ENCODE assay signal across 8 cellular contexts in genomic region chr10:124992462-124993344, GRCh38. TPM values are rescaled to one million over a fixed set of nuclear protein-coding genes. Genes with fewer than 3 reads are reported as not detected.
DNase-seq lines count a peak whose midpoint lies in the region; TF ChIP-seq lines count a peak whose summit lies in the region.

No MANE protein-coding gene starts in this region.

- H3K4me1 ChIP-seq in SK-N-SH (ENCODE audit: control insufficient read depth in 1 of 2, insufficient read depth in 2 of 2, low read depth in 1 of 2, low read length in 1 of 2) (no peaks in the 10 kb centered on the region; a peak in 1 of 4 replicates), esophagus muscularis mucosa (peaks cover 11 to 16% (median 14%) of the 10 kb centered on the region in 4 donors)
- H3K4me1 ChIP-seq in effector memory CD4-positive, alpha-beta T cell (ENCODE audit: control insufficient read depth, insufficient read depth, low read length, poor library complexity, severe bottlenecking): no peaks in the 10 kb centered on the region

- H3K9me2 ChIP-seq in SK-N-SH: no peaks in the 10 kb centered on the region

- no peak for DNase-seq in AG04449 (ENCODE audit: low read depth, low spot score)
- peak; percentile 31 for DNase-seq in GM04503 (ENCODE audit: low read depth)
- DNase-seq in HUDEP-2 (lab: John Stamatoyannopoulos, UW; ENCODE audit: unreplicated experiment in 76 of 76): peak in 43 of 76 experiments; percentile 8 to 63 (median 30)
- peak; percentile 59 for DNase-seq in SK-N-SH
- DNase-seq in esophagus muscularis mucosa (ENCODE audit: extremely low spot score): peak; percentile 94
- peak; percentile 74 for DNase-seq in mucosa of gallbladder (ENCODE audit: low spot score)
- no peak for DNase-seq in OCI-M2 (lab: John Stamatoyannopoulos, UW; ENCODE audit: unreplicated experiment)
- DNase-seq in effector memory CD4-positive, alpha-beta T cell: no peak

- peak; percentile 72 for TF ChIP-seq RAD21 in SK-N-SH (IDR thresholded peaks at IDR 0.05; ENCODE audit: low read length)

- peaks cover 30% of the 10 kb centered on the region for H3F3A ChIP-seq in SK-N-SH (replicated peaks; ENCODE audit: insufficient read depth)

- no peak overlapping the region for H3K4me2 ChIP-seq in SK-N-SH

- intact Hi-C loops in esophagus muscularis mucosa (cut with DNase I): loop anchor here (5.0 to 10.0 kb wide), 2 partner anchors 70 to 152 kb away; no protein-coding TSS in a partner anchor

- H3K79me2 ChIP-seq in SK-N-SH (ENCODE audit: insufficient read depth): peaks cover 12% of the 10 kb centered on the region; the same call in 1 of the 2 replicates

- H3K27me3 ChIP-seq in SK-N-SH (ENCODE audit: insufficient read depth) (no peaks in the 10 kb centered on the region), esophagus muscularis mucosa (no peaks in the 10 kb centered on the region)
- no peaks in the 10 kb centered on the region for H3K27me3 ChIP-seq in effector memory CD4-positive, alpha-beta T cell (replicated peaks; ENCODE audit: control insufficient read depth, insufficient read depth, low read length, poor library complexity, severe bottlenecking)

- no peak overlapping the region for H2AFZ ChIP-seq in SK-N-SH (ENCODE audit: low read depth)

- POLR2A ChIA-PET in AG04449 (lab: Yijun Ruan, JAX) (interaction anchor here (0.7 kb wide), 1 partner anchor 9 kb away, joined by 3 read pairs; no protein-coding TSS in a partner anchor), SK-N-SH (lab: Yijun Ruan, JAX) (interaction anchor here (0.6 to 1.4 kb wide), 5 partner anchors 15 to 76 kb away, joined by 3 to 4 read pairs (median 3); no protein-coding TSS in a partner anchor)

- no peak overlapping the region for H3K4me3 ChIP-seq in AG04449 (ENCODE audit: low read depth, low read length)
- H3K4me3 ChIP-seq in SK-N-SH (ENCODE audit: low read depth in 2 of 2, low read length in 1 of 2): no peak overlapping the region
- no peak overlapping the region for H3K4me3 ChIP-seq in esophagus muscularis mucosa
- H3K4me3 ChIP-seq in effector memory CD4-positive, alpha-beta T cell (ENCODE audit: insufficient read depth, low read depth, low read length, poor library complexity, severe bottlenecking): no peak overlapping the region

- WGBS in SK-N-SH (ENCODE audit: low lambda C conversion rate): 73% methylated on average over 17 of the region's 20 CpGs
- 54% methylated on average over 19 of the region's 20 CpGs for WGBS in esophagus muscularis mucosa

- peaks cover 55 to 84% of the 10 kb centered on the region in 2 experiments for H3K36me3 ChIP-seq in SK-N-SH (replicated peaks in 1 of 2; ENCODE audit: control insufficient read depth in 1 of 2, insufficient read depth in 2 of 2, low read length in 1 of 2)
- peaks cover 63 to 96% (median 88%) of the 10 kb centered on the region in 4 donors for H3K36me3 ChIP-seq in esophagus muscularis mucosa
- no peaks in the 10 kb centered on the region for H3K36me3 ChIP-seq in effector memory CD4-positive, alpha-beta T cell (ENCODE audit: control insufficient read depth, insufficient read depth, low read length)

- no peak for TF ChIP-seq EP300 in SK-N-SH (IDR thresholded peaks at IDR 0.05; ENCODE audit: borderline replicate concordance in 1 of 2, low read depth in 1 of 2, low read length in 1 of 2)
- no peak for TF ChIP-seq EP300 in esophagus muscularis mucosa (IDR thresholded peaks at IDR 0.05)

- TF ChIP-seq CTCF in AG04449 (IDR thresholded peaks at IDR 0.05; ENCODE audit: insufficient read depth, low read length, missing control alignments): peak; percentile 47
- peak; percentile 75 for TF ChIP-seq CTCF in SK-N-SH (IDR thresholded peaks at IDR 0.05)
- TF ChIP-seq CTCF in esophagus muscularis mucosa (IDR thresholded peaks at IDR 0.05): peak; percentile 80 to 85 (median 84)

- H4K20me1 ChIP-seq in SK-N-SH (ENCODE audit: insufficient read depth): peaks cover 8% of the 10 kb centered on the region; the same call in 1 of the 2 replicates

- no peak for TF ChIP-seq POLR2A in esophagus muscularis mucosa (IDR thresholded peaks at IDR 0.05; ENCODE audit: low read depth)

- H3K27ac ChIP-seq in SK-N-SH (ENCODE audit: low read depth in 2 of 2, low read length in 1 of 2) (peak overlapping the region; percentile 2 to 14; a peak in 2 of 4 replicates), esophagus muscularis mucosa (replicated peaks in 1 of 4) (peak overlapping the region in 2 of 4 donors; percentile 35 to 37)
- no peak overlapping the region for H3K27ac ChIP-seq in effector memory CD4-positive, alpha-beta T cell (ENCODE audit: insufficient read depth, low read length, poor library complexity, severe bottlenecking)

- CTCF ChIA-PET in AG04449 (lab: Yijun Ruan, JAX): interaction anchor here (0.7 to 3.6 kb wide), 43 partner anchors 9 to 729 kb away, joined by 3 to 39 read pairs (median 4); no protein-coding TSS in a partner anchor
- CTCF ChIA-PET in SK-N-SH (lab: Yijun Ruan, JAX): interaction anchor here (0.6 to 7.4 kb wide), 44 partner anchors 9 to 708 kb away, joined by 3 to 88 read pairs (median 4); no protein-coding TSS in a partner anchor

- no peak overlapping the region for H3K9ac ChIP-seq in SK-N-SH

- no peaks in the 10 kb centered on the region for H3K9me3 ChIP-seq in SK-N-SH
- no peaks in the 10 kb centered on the region for H3K9me3 ChIP-seq in esophagus muscularis mucosa
- H3K9me3 ChIP-seq in effector memory CD4-positive, alpha-beta T cell (ENCODE audit: control insufficient read depth, low read length): no peaks in the 10 kb centered on the region

TF ChIP-seq in SK-N-SH, 30 proteins besides CTCF, POLR2A, EP300 and RAD21:
- peak; percentile 52 for TF ChIP-seq SMC3 (IDR thresholded peaks at IDR 0.05; ENCODE audit: low read depth, low read length)
- no peak for TF ChIP-seq ELF1 (IDR thresholded peaks at IDR 0.05)

RNA-seq across cellular contexts. Expression of gene ZRANB1, which starts 50.8 kb away (rescaled TPM):
- polyA plus RNA-seq in SK-N-SH (2012; rRNA removed): 6.2 and 8.1 TPM in 2 replicates
- 8.8 and 9.4 TPM in 2 replicates for polyA plus RNA-seq in SK-N-SH (2012; cell fraction: cytosol; rRNA removed)
- polyA plus RNA-seq in SK-N-SH (2012; cell fraction: nucleus; rRNA removed): 4.9 and 8.8 TPM in 2 replicates
- total RNA-seq in esophagus muscularis mucosa (10 to 100 TPM; 30.7 to 42.9 (median 34.8) TPM), mucosa of gallbladder (17.7 TPM)

Comparison
In these comparisons a context has a peak if more than half of its experiments do, and no peak if none do; other contexts are left out.
1. DNase-seq: peak in GM04503 (single experiment), HUDEP-2 (43 of 76), SK-N-SH (single experiment), esophagus muscularis mucosa (single experiment) and mucosa of gallbladder (single experiment); none in AG04449 (single experiment), OCI-M2 (single experiment) and effector memory CD4-positive, alpha-beta T cell (0 of 3).
2. Peak in every context shown above with its lines, with median percentiles within 50 percentile points of each other: CTCF ChIP-seq.